ENCODE assay signal across 10 cellular contexts in genomic region chr6:56101141-56101553, GRCh38.
DNase-seq lines count a peak whose midpoint lies in the region; ATAC-seq, FAIRE-seq and TF ChIP-seq lines count a peak whose summit lies in the region.
"Had no signal": no experiment of that assay in that cellular context is flagged by ENCODE, and none has a peak within 500 bp of the region (broad histone marks: within the 10 kb centered on the region; RNA-seq: fewer than 3 reads in every experiment).

No MANE protein-coding gene starts in this region.

- no peak for TF ChIP-seq CTCF in bronchial epithelial cell (IDR thresholded peaks at IDR 0.05; ENCODE audit: insufficient read depth, low read length, severe bottlenecking)

- no peaks in the 10 kb centered on the region for H3K4me1 Mint-ChIP-seq in effector memory CD8-positive, alpha-beta T cell (ENCODE audit: low read depth in 2 of 2)

- no peak for ATAC-seq in effector memory CD8-positive, alpha-beta T cell (replicated peaks)
- ATAC-seq in GM21390 (IDR thresholded peaks at IDR 0.05; ENCODE audit: unreplicated experiment): no peak

- peak; percentile 91 for DNase-seq in EH (ENCODE audit: low read depth)
- DNase-seq in NCI-H510A (lab: John Stamatoyannopoulos, UW): peak; percentile 7
- peak; percentile 98 for DNase-seq in bronchial epithelial cell (ENCODE audit: low read depth)
- peak; percentile 89 for DNase-seq in non-pigmented ciliary epithelial cell (ENCODE audit: low read depth)
- DNase-seq in T-helper 2 cell: no peak
- no peak for DNase-seq in effector memory CD8-positive, alpha-beta T cell
- DNase-seq in SHP77 treated with DMSO at 0.1 percent for 48 hours (lab: John Stamatoyannopoulos, UW): no peak
- DNase-seq: NCI-H446 treated with DMSO at 0.1 percent for 48 hours had no signal

- H3K27me3 Mint-ChIP-seq in effector memory CD8-positive, alpha-beta T cell: no peaks in the 10 kb centered on the region

- H3K4me3 ChIP-seq in bronchial epithelial cell (ENCODE audit: low read depth, low read length): no peak overlapping the region
- H3K4me3 ChIP-seq: coronary artery had no signal

- H3K27me3 ChIP-seq in bronchial epithelial cell (ENCODE audit: control insufficient read depth, insufficient read depth, low read length): no peaks in the 10 kb centered on the region

- H3K4me3 Mint-ChIP-seq in effector memory CD8-positive, alpha-beta T cell: no peak overlapping the region

- H3K36me3 Mint-ChIP-seq in effector memory CD8-positive, alpha-beta T cell (ENCODE audit: insufficient read depth): no peaks in the 10 kb centered on the region

- peak; percentile 32 for FAIRE-seq in bronchial epithelial cell (lab: Jason Lieb, UNC)

- H3K9me3 Mint-ChIP-seq in effector memory CD8-positive, alpha-beta T cell: peaks cover 6 to 18% of the 10 kb centered on the region in 2 donors

- no peak overlapping the region for H3K27ac Mint-ChIP-seq in effector memory CD8-positive, alpha-beta T cell

- no peaks in the 10 kb centered on the region for H3K36me3 ChIP-seq in bronchial epithelial cell (ENCODE audit: control insufficient read depth, insufficient read depth, low read length)

Comparison
In these comparisons a context has a peak if more than half of its experiments do, and no peak if none do; other contexts are left out.
1. DNase-seq: peak in EH (single experiment), NCI-H510A (single experiment), bronchial epithelial cell (single experiment) and non-pigmented ciliary epithelial cell (single experiment); none in T-helper 2 cell (0 of 5), effector memory CD8-positive, alpha-beta T cell (0 of 3) and SHP77 treated with DMSO at 0.1 percent for 48 hours (single experiment).